Comparison of ENCODE assay signal across 19 cellular contexts in the genomic region with DNA sequence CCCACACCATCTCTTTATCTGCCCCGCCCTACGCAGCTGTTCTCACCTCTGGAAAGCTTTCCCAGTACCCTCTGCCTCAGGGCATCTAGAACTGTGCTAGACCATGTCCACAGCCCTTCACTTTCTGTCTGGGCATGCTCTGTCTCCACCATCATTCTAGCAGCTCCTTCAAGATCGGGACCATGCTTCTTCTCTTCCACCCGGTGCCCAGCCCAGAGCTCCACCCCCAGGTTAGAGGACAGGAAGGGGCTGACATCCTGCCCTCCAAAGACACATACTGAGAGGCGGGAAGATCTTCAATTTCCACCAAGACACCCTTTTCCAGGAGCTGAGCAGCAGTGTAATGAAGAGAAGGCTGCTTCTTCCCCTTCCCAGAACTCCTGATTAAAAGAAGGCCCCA. TPM values are rescaled to one million over a fixed set of nuclear protein-coding genes. Genes with fewer than 3 reads are reported as not detected.
DNase-seq lines count a peak whose midpoint lies in the region; ATAC-seq and TF ChIP-seq lines count a peak whose summit lies in the region.
"Had no signal": no experiment of that assay in that cellular context is flagged by ENCODE, and none has a peak within 500 bp of the region (broad histone marks: within the 10 kb centered on the region; RNA-seq: fewer than 3 reads in every experiment).

No MANE protein-coding gene starts in this region.

- ATAC-seq in DND-41 (ENCODE audit: insufficient read depth, low read depth): 0 out of 3 replicates have a peak, but pooled peaks have one; percentile 37
- ATAC-seq in activated CD8-positive, alpha-beta T cell treated with anti-CD3 and anti-CD28 coated beads, Interleukin-2, amount 10 ng/mL, durations not matched to agents 7 days and 5 days: no peak
- ATAC-seq in upper lobe of left lung (ENCODE audit: low FRiP score in 2 of 2): no peak
- ATAC-seq: Right ventricle myocardium inferior had no signal

- H3K4me3 ChIP-seq in DND-41 (ENCODE audit: low read depth in 1 of 2, low read length in 2 of 2): no peak overlapping the region
- H3K4me3 ChIP-seq in upper lobe of left lung: no peak overlapping the region
- H3K4me3 ChIP-seq in endodermal cell (ENCODE audit: low read length): no peak overlapping the region
- H3K4me3 ChIP-seq: HAP-1 had no signal

- peaks cover 42% of the 10 kb centered on the region for H3K4me1 Mint-ChIP-seq in activated naive CD4-positive, alpha-beta T cell treated with anti-CD3 and anti-CD28 coated beads, Interleukin-2, amount 50 U/mL, for 24 hours
- peaks cover 48% of the 10 kb centered on the region for H3K4me1 Mint-ChIP-seq in activated CD8-positive, alpha-beta T cell treated with anti-CD3 and anti-CD28 coated beads, Interleukin-2, amount 10 ng/mL, durations not matched to agents 7 days and 5 days (ENCODE audit: low read depth)
- peaks cover 4% of the 10 kb centered on the region for H3K4me1 Mint-ChIP-seq in endodermal cell

- TF ChIP-seq CTCF in DND-41 (IDR thresholded peaks at IDR 0.05; ENCODE audit: borderline replicate concordance, extremely low read depth, low read length, poor library complexity, severe bottlenecking) (no peak), upper lobe of left lung (IDR thresholded peaks at IDR 0.05) (no peak), endodermal cell (conservative IDR thresholded peaks at IDR 0.05) (no peak)

- H3K9me3 ChIP-seq in DND-41 (ENCODE audit: insufficient read depth, low read length, severe bottlenecking): no peaks in the 10 kb centered on the region
- no peaks in the 10 kb centered on the region for H3K9me3 ChIP-seq in upper lobe of left lung
- no peaks in the 10 kb centered on the region for H3K9me3 ChIP-seq in endodermal cell (ENCODE audit: control insufficient read depth, low read length)
- H3K9me3 ChIP-seq: HAP-1 had no signal

- TF ChIP-seq EP300 in upper lobe of left lung (IDR thresholded peaks at IDR 0.05): no peak

- intact Hi-C loops in posterior vena cava (cut with DNase I): no loop called here

- no peaks in the 10 kb centered on the region for H3K79me2 ChIP-seq in DND-41 (ENCODE audit: insufficient read depth, low read length)

- no peaks in the 10 kb centered on the region for H3K27me3 Mint-ChIP-seq in activated naive CD4-positive, alpha-beta T cell treated with anti-CD3 and anti-CD28 coated beads, Interleukin-2, amount 50 U/mL, for 24 hours
- no peaks in the 10 kb centered on the region for H3K27me3 Mint-ChIP-seq in activated CD8-positive, alpha-beta T cell treated with anti-CD3 and anti-CD28 coated beads, Interleukin-2, amount 10 ng/mL, durations not matched to agents 7 days and 5 days (ENCODE audit: low read depth)
- H3K27me3 Mint-ChIP-seq in endodermal cell (ENCODE audit: insufficient read depth): no peaks in the 10 kb centered on the region

- peak overlapping the region; percentile 47 for H3K4me3 Mint-ChIP-seq in activated naive CD4-positive, alpha-beta T cell treated with anti-CD3 and anti-CD28 coated beads, Interleukin-2, amount 50 U/mL, for 24 hours
- peak overlapping the region; percentile 75 for H3K4me3 Mint-ChIP-seq in activated CD8-positive, alpha-beta T cell treated with anti-CD3 and anti-CD28 coated beads, Interleukin-2, amount 10 ng/mL, durations not matched to agents 7 days and 5 days
- no peak overlapping the region for H3K4me3 Mint-ChIP-seq in endodermal cell

- H3K36me3 Mint-ChIP-seq in activated naive CD4-positive, alpha-beta T cell treated with anti-CD3 and anti-CD28 coated beads, Interleukin-2, amount 50 U/mL, for 24 hours: no peaks in the 10 kb centered on the region
- H3K36me3 Mint-ChIP-seq in activated CD8-positive, alpha-beta T cell treated with anti-CD3 and anti-CD28 coated beads, Interleukin-2, amount 10 ng/mL, durations not matched to agents 7 days and 5 days (ENCODE audit: low read depth): peaks cover 65% of the 10 kb centered on the region
- peaks cover 47% of the 10 kb centered on the region for H3K36me3 Mint-ChIP-seq in endodermal cell (ENCODE audit: low read depth)

- H2AFZ ChIP-seq in DND-41 (ENCODE audit: low read depth, low read length): no peak overlapping the region

- WGBS in upper lobe of left lung, 2 donors: 61 to 68% methylated on average over 5 of the region's 5 CpGs
- WGBS in endodermal cell (ENCODE audit: insufficient coverage in 1 of 2, insufficient read length in 1 of 2), 2 experiments: 94 to 100% methylated on average over 2 to 5 of the region's 5 CpGs

- no peak overlapping the region for H3K27ac ChIP-seq in DND-41 (ENCODE audit: low read length)
- H3K27ac ChIP-seq in upper lobe of left lung: peak overlapping the region in 1 of 4 donors; percentile 23
- no peak overlapping the region for H3K27ac ChIP-seq in endodermal cell (ENCODE audit: low read depth, low read length)
- H3K27ac ChIP-seq: KMS-11 had no signal

- H3K36me3 ChIP-seq in DND-41 (ENCODE audit: insufficient read depth, low read length) (peaks cover 62% of the 10 kb centered on the region), upper lobe of left lung (peaks cover 0 to 1% (median 0%) of the 10 kb centered on the region in 4 donors), endodermal cell (ENCODE audit: control insufficient read depth, insufficient read depth, low read length) (peaks cover 41% of the 10 kb centered on the region)

- H3K4me1 ChIP-seq in DND-41 (ENCODE audit: insufficient read depth, low read length): no peaks in the 10 kb centered on the region
- peaks cover 0 to 12% (median 5%) of the 10 kb centered on the region in 4 donors for H3K4me1 ChIP-seq in upper lobe of left lung
- H3K4me1 ChIP-seq in endodermal cell (ENCODE audit: control insufficient read depth, insufficient read depth, low read length): no peaks in the 10 kb centered on the region
- H3K4me1 ChIP-seq: HAP-1 had no signal

- no peaks in the 10 kb centered on the region for H4K20me1 ChIP-seq in DND-41 (ENCODE audit: insufficient read depth, low read length)

- POLR2A ChIA-PET in activated CD8-positive, alpha-beta T cell treated with anti-CD3 and anti-CD28 coated beads, Interleukin-2, amount 10 ng/mL, durations not matched to agents 7 days and 5 days (lab: Charles Lee): interaction anchor here (1.1 to 5.7 kb wide), 3 partner anchors 27 to 54 kb away, joined by 4 to 99 read pairs (median 4); partner anchors contain the start of gene MEF2D

- CTCF ChIA-PET in activated CD8-positive, alpha-beta T cell treated with anti-CD3 and anti-CD28 coated beads, Interleukin-2, amount 10 ng/mL, durations not matched to agents 7 days and 5 days (lab: Charles Lee): interaction anchor here (0.7 to 2.4 kb wide), 12 partner anchors 11 to 177 kb away, joined by 3 to 17 read pairs (median 5); partner anchors contain the start of genes CRABP2 and MEF2D

- H3K9ac ChIP-seq in DND-41 (ENCODE audit: low read depth, low read length) (no peak overlapping the region), endodermal cell (ENCODE audit: extremely low read depth, low read length, poor library complexity, severe bottlenecking) (no peak overlapping the region)
- H3K9ac ChIP-seq: KMS-11 had no signal

- H3K4me2 ChIP-seq in DND-41 (ENCODE audit: insufficient read depth, low read length): no peak overlapping the region
- H3K4me2 ChIP-seq: KMS-11 had no signal

- no peak for TF ChIP-seq POLR2A in upper lobe of left lung (IDR thresholded peaks at IDR 0.05)

- H3K27me3 ChIP-seq in DND-41 (ENCODE audit: insufficient read depth, low read length, poor library complexity) (no peaks in the 10 kb centered on the region), upper lobe of left lung (no peaks in the 10 kb centered on the region), endodermal cell (ENCODE audit: control insufficient read depth, insufficient read depth, low read length, poor library complexity, severe bottlenecking) (no peaks in the 10 kb centered on the region)

- no peak overlapping the region for H3K27ac Mint-ChIP-seq in activated naive CD4-positive, alpha-beta T cell treated with anti-CD3 and anti-CD28 coated beads, Interleukin-2, amount 50 U/mL, for 24 hours
- peak overlapping the region; percentile 85 for H3K27ac Mint-ChIP-seq in activated CD8-positive, alpha-beta T cell treated with anti-CD3 and anti-CD28 coated beads, Interleukin-2, amount 10 ng/mL, durations not matched to agents 7 days and 5 days
- no peak overlapping the region for H3K27ac Mint-ChIP-seq in endodermal cell

- no peaks in the 10 kb centered on the region for H3K9me3 Mint-ChIP-seq in activated naive CD4-positive, alpha-beta T cell treated with anti-CD3 and anti-CD28 coated beads, Interleukin-2, amount 50 U/mL, for 24 hours
- no peaks in the 10 kb centered on the region for H3K9me3 Mint-ChIP-seq in activated CD8-positive, alpha-beta T cell treated with anti-CD3 and anti-CD28 coated beads, Interleukin-2, amount 10 ng/mL, durations not matched to agents 7 days and 5 days (ENCODE audit: insufficient read depth)
- H3K9me3 Mint-ChIP-seq in endodermal cell: no peaks in the 10 kb centered on the region

- DNase-seq in activated naive CD4-positive, alpha-beta T cell treated with Interleukin-2 at 50 U/mL for 16 hours: no peak
- no peak for DNase-seq in DND-41
- peak; percentile 53 for DNase-seq in activated CD8-positive, alpha-beta T cell treated with anti-CD3 and anti-CD28 coated beads, Interleukin-2, amount 10 ng/mL, durations not matched to agents 7 days and 5 days
- DNase-seq in posterior vena cava (ENCODE audit: low spot score): peak; percentile 62
- no peak for DNase-seq in upper lobe of left lung
- no peak for DNase-seq in endodermal cell
- DNase-seq in NCI-H774 (lab: John Stamatoyannopoulos, UW): no peak
- DNase-seq: AML-193, DMS153, MM.1S, NCI-H1105 treated with DMSO at 0.1 percent for 48 hours, NCI-H187 treated with DMSO at 0.1 percent for 48 hours, NCI-H2171, NCI-H446 treated with DMSO at 0.1 percent for 48 hours, NCI-H748 treated with DMSO at 0.1 percent for 48 hours had no signal

RNA-seq across cellular contexts. Expression of gene MEF2D, which starts 27.7 kb away (rescaled TPM):
- total RNA-seq in activated CD8-positive, alpha-beta T cell treated with anti-CD3 and anti-CD28 coated beads, Interleukin-2, amount 10 ng/mL, durations not matched to agents 7 days and 5 days: 10 to 100 TPM; 34.8 to 40.1 TPM
- total RNA-seq in posterior vena cava: 100 to 1,000 TPM in 1 of 2 donors, 10 to 100 TPM in 1; 77.5 to 102 TPM
- total RNA-seq in upper lobe of left lung: 100 to 1,000 TPM in 2 of 6 donors, 10 to 100 TPM in 4; 42.7 to 146 (median 58.7) TPM
- 10 to 100 TPM; 10.5 to 12.8 TPM for total RNA-seq in endodermal cell
- polyA plus RNA-seq in endodermal cell (2013, experiment 1 of 2): 11.5 TPM
- polyA plus RNA-seq in endodermal cell (2013, experiment 2 of 2): 11.3 TPM

RNA-seq across cellular contexts. Expression of gene IQGAP3, which starts 44.1 kb away (rescaled TPM):
- 10 to 100 TPM; 28.6 to 31.0 TPM for total RNA-seq in activated CD8-positive, alpha-beta T cell treated with anti-CD3 and anti-CD28 coated beads, Interleukin-2, amount 10 ng/mL, durations not matched to agents 7 days and 5 days
- under 1 TPM; 0.43 to 0.79 TPM for total RNA-seq in posterior vena cava
- 10 to 100 TPM in 1 of 6 donors, 1 to 10 TPM in 4, under 1 TPM in 1; under 0.01 to 16.0 (median 2.2) TPM for total RNA-seq in upper lobe of left lung
- total RNA-seq in endodermal cell: 10 to 100 TPM; 28.6 to 36.9 TPM
- 28.9 TPM for polyA plus RNA-seq in endodermal cell (2013, experiment 1 of 2)
- 28.9 TPM for polyA plus RNA-seq in endodermal cell (2013, experiment 2 of 2)

RNA-seq across cellular contexts. Expression of gene TTC24, which starts 51.3 kb away (rescaled TPM):
- 10 to 100 TPM; 18.6 to 19.7 TPM for total RNA-seq in activated CD8-positive, alpha-beta T cell treated with anti-CD3 and anti-CD28 coated beads, Interleukin-2, amount 10 ng/mL, durations not matched to agents 7 days and 5 days
- total RNA-seq in posterior vena cava: not detected
- total RNA-seq in upper lobe of left lung: under 1 TPM in 1 of 6 donors, not detected in 5; 0.20 TPM
- not detected for total RNA-seq in endodermal cell
- polyA plus RNA-seq in endodermal cell (2013, experiment 1 of 2): not detected
- polyA plus RNA-seq in endodermal cell (2013, experiment 2 of 2): not detected
- total RNA-seq: Right ventricle myocardium inferior had no signal

Comparison
In these comparisons a context has a peak if more than half of its experiments do, and no peak if none do; other contexts are left out.
1. DNase-seq: peak in activated CD8-positive, alpha-beta T cell treated with anti-CD3 and anti-CD28 coated beads, Interleukin-2, amount 10 ng/mL, durations not matched to agents 7 days and 5 days (single experiment) and posterior vena cava (single experiment); none in activated naive CD4-positive, alpha-beta T cell treated with Interleukin-2 at 50 U/mL for 16 hours (single experiment), DND-41 (single experiment), upper lobe of left lung (0 of 2), endodermal cell (single experiment) and NCI-H774 (single experiment).
2. RNA of gene TTC24, which starts 51.3 kb away (total RNA-seq): 18.6 to 19.7 TPM in activated CD8-positive, alpha-beta T cell treated with anti-CD3 and anti-CD28 coated beads, Interleukin-2, amount 10 ng/mL, durations not matched to agents 7 days and 5 days; not detected in endodermal cell, not detected in posterior vena cava and 0.20 TPM in upper lobe of left lung; every median in the first group is over 10 times any median in the second.